8 cellular contexts compared by ENCODE assay signal in the genomic region with DNA sequence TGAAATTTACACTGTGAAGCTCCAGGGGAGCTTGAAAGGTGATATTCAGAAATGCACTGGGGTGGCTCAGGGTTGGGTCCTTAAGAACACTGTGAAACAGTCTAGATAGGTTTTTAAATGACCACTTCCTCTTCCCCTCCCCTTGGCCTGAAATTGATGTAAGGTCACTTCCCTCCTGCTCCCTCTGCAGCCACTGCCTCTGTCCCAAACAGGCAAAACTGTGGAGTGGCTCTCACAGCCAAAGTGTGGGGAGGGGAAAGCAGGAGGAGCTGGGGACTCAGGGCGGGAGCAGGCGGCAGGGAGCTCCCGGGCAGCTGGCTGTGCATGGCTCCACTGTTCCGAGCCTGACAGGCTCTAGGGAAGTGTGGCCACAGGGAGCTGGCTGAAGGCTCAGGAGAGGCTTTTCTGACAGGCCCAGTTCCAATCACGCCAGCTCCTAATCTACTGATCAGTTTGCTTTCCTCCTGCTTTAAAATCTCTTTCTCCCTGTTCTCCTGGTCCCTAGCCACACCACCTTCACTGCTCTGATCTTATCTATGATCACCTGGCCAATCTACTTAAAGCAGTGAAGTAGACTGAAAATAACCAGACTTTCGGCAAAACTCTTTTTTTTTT. TPM values are rescaled to one million over a fixed set of nuclear protein-coding genes. Genes with fewer than 3 reads are reported as not detected.
A peak's percentile ranks its signal among the peaks of the same experiment; 100 is the strongest.
DNase-seq lines count a peak whose midpoint lies in the region; ATAC-seq, FAIRE-seq and TF ChIP-seq lines count a peak whose summit lies in the region.

No MANE protein-coding gene starts in this region.

- H3K27ac ChIP-seq in WERI-Rb-1 (peak overlapping the region; percentile 41), kidney (ENCODE audit: low read depth in 2 of 2, low read length in 2 of 2) (peak overlapping the region; percentile 26 to 73)

- peak overlapping the region in 1 of 2 donors; percentile 2 for H3K9ac ChIP-seq in kidney (ENCODE audit: low read length in 2 of 2)

- peak; percentile 91 for DNase-seq in Ammon's horn (ENCODE audit: low spot score)
- peak; percentile 83 for DNase-seq in WERI-Rb-1
- DNase-seq in kidney = peak; percentile 91
- peak; percentile 79 for DNase-seq in superior temporal gyrus (ENCODE audit: extremely low spot score)
- DNase-seq in NCI-H226 = no peak
- no peak for DNase-seq in cortex of kidney (lab: John Stamatoyannopoulos, UW)

- ATAC-seq in HG02852 (IDR thresholded peaks at IDR 0.05; ENCODE audit: unreplicated experiment) = peak; percentile 41
- ATAC-seq in HG03097 (IDR thresholded peaks at IDR 0.05; ENCODE audit: low FRiP score, unreplicated experiment) = no peak

- peaks cover 18 to 21% of the 10 kb centered on the region in 2 donors for H3K4me1 ChIP-seq in kidney (ENCODE audit: control insufficient read depth in 1 of 2, insufficient read depth in 1 of 2, low read depth in 1 of 2, low read length in 2 of 2)

- H3K9me3 ChIP-seq in WERI-Rb-1 (ENCODE audit: severe bottlenecking) (no peaks in the 10 kb centered on the region), kidney (ENCODE audit: control insufficient read depth in 1 of 2, low read length in 2 of 2) (no peaks in the 10 kb centered on the region)

- H3K27me3 ChIP-seq in WERI-Rb-1 (ENCODE audit: insufficient read depth, low read depth, severe bottlenecking) = no peaks in the 10 kb centered on the region

- no peak overlapping the region for H3K4me3 ChIP-seq in WERI-Rb-1 (ENCODE audit: low read depth, low read length)
- H3K4me3 ChIP-seq in kidney (ENCODE audit: low read length in 2 of 2) = no peak overlapping the region

- intact Hi-C loops in kidney (cut with DNase I) = loop anchor here (10.0 kb wide), 1 partner anchor 67 kb away; no protein-coding TSS in a partner anchor

- H3K36me3 ChIP-seq in WERI-Rb-1 (no peaks in the 10 kb centered on the region), kidney (ENCODE audit: control insufficient read depth in 1 of 2, insufficient read depth in 2 of 2, low read length in 2 of 2) (no peaks in the 10 kb centered on the region)

- no peak for TF ChIP-seq CTCF in WERI-Rb-1 (IDR thresholded peaks at IDR 0.05; ENCODE audit: low read depth, low read length)
- no peak for TF ChIP-seq CTCF in kidney (IDR thresholded peaks at IDR 0.05; ENCODE audit: borderline replicate concordance, extremely low read depth, insufficient read depth)

- no peak for FAIRE-seq in kidney (lab: Jason Lieb, UNC)

RNA-seq across cellular contexts. Expression of gene CSRP1, which starts 5.1 kb away (rescaled TPM):
- 236 TPM for total RNA-seq in kidney
- 211 TPM for polyA plus RNA-seq in kidney (ENCODE audit: insufficient read depth, low read depth, low replicate concordance)

RNA-seq across cellular contexts. Expression of gene NAV1, which starts 26.9 kb away (rescaled TPM):
- 23.0 TPM for total RNA-seq in kidney
- 1.7 TPM for polyA plus RNA-seq in kidney (ENCODE audit: insufficient read depth, low read depth, low replicate concordance)

RNA-seq across cellular contexts. Expression of gene PHLDA3, which starts 43.0 kb away (rescaled TPM):
- total RNA-seq in kidney = 25.6 TPM
- polyA plus RNA-seq in kidney (ENCODE audit: insufficient read depth, low read depth, low replicate concordance) = 27.3 TPM

Comparison
In these comparisons a context has a peak if more than half of its experiments do, and no peak if none do; other contexts are left out.
1. DNase-seq: peak in Ammon's horn (single experiment), WERI-Rb-1 (single experiment), kidney (single experiment) and superior temporal gyrus (single experiment); none in NCI-H226 (single experiment) and cortex of kidney (single experiment).